ENCODE assay signal across 22 cellular contexts in genomic region chr10:63497321-63497720, GRCh38.
"Had no signal": no experiment of that assay in that cellular context is flagged by ENCODE, and none has a peak within 500 bp of the region (broad histone marks: within the 10 kb centered on the region; RNA-seq: fewer than 3 reads in every experiment).

No MANE protein-coding gene starts in this region.

- H3K27me3 ChIP-seq: body of pancreas, cardiac muscle cell, heart left ventricle, spleen, vagina had no signal

- DNase-seq: activated CD4-positive, alpha-beta T cell treated with anti-CD3 and anti-CD28 coated beads, Interleukin-2, amount 10 ng/mL, durations not matched to agents 7 days and 5 days; activated CD8-positive, alpha-beta memory T cell treated with anti-CD3 and anti-CD28 coated beads, Interleukin-2, amount 10 ng/mL, durations not matched to agents 7 days and 5 days; activated CD8-positive, alpha-beta T cell treated with anti-CD3 and anti-CD28 coated beads for 36 hours; activated effector memory CD4-positive, alpha-beta T cell treated with anti-CD3 and anti-CD28 coated beads, Interleukin-2, amount 50 U/mL, for 16 hours; activated naive CD4-positive, alpha-beta T cell treated with anti-CD3 and anti-CD28 coated beads, Interleukin-2, amount 10 ng/mL, durations not matched to agents 7 days and 5 days; activated T-cell treated with anti-CD3 and anti-CD28 coated beads for 4 hours; anterior cingulate cortex; body of pancreas; cortex of kidney; heart left ventricle; naive thymus-derived CD4-positive, alpha-beta T cell; spleen; stimulated activated CD4-positive, alpha-beta T cell treated with anti-CD3 and anti-CD28 coated beads, Interleukin-4, amount 100 ng/mL, for 1 hour; stimulated activated naive CD4-positive, alpha-beta T cell had no signal

- H3K27ac ChIP-seq: body of pancreas, cardiac muscle cell, epithelial cell of prostate, heart left ventricle, spleen, thoracic aorta, vagina, VCaP had no signal

- ATAC-seq: activated CD4-positive, CD25-positive, alpha-beta regulatory T cell treated with anti-CD3 and anti-CD28 coated beads, Interleukin-2, amount 50 U/mL, for 24 hours; activated CD8-positive, alpha-beta memory T cell treated with anti-CD3 and anti-CD28 coated beads, Interleukin-2, amount 10 ng/mL, durations not matched to agents 7 days and 5 days; activated CD8-positive, alpha-beta T cell treated with anti-CD3 and anti-CD28 coated beads for 36 hours; body of pancreas; heart left ventricle; left lobe of liver; naive thymus-derived CD4-positive, alpha-beta T cell had no signal

- H3K4me3 ChIP-seq: body of pancreas, cardiac muscle cell, heart left ventricle, lung, spleen, thoracic aorta, vagina had no signal
